8 cellular contexts compared by ENCODE assay signal in the genomic region with DNA sequence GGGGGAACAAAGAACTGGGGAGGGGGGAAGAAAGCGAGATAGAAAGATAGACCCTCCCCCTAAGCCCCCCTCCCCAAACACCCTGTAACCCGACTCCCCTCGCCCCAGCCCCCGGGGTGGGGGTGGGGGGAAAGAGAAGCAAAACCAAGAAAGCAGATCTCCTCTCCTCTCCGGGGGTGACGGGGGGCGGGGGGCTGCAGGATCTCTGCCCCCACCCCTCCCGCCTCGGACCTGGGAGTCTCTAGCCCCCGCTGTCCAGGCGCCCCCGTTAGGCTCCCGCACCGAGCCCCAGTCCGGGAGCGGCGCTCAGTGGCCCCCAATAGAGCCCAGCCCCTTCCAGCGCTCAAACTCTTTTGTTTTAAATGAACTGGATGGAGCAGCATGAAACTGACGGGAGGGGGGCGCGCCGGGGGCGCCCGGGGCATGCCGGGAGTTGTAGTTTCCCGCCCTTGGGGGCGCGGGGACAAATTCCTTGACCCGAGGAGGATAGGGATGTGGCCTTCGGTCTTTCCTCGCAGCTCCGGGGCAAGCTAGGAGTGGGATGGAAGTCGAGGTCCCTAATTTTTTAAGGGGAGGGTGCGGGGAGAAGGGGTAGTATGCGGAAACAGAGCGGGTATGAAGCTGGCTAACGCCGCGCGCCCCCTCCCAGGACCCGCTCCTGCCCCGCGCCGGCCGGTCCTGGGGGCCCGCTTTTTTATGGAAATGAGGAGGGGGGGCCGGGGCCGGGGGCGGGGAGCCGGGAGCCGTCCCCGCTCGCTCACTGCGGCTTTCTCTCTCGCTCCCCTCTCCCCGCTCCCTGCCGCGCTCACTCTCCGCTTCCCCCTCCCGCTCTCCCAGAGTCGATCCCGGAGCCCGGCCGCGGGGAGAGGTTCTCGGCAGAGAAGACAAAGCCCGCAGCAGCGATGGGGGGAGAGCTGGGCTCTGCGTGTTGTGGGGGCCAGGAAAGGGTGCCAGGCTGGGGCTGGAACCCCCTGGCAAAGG.
DNase-seq lines count a peak whose midpoint lies in the region; ATAC-seq and TF ChIP-seq lines count a peak whose summit lies in the region.

A gene with protein sequence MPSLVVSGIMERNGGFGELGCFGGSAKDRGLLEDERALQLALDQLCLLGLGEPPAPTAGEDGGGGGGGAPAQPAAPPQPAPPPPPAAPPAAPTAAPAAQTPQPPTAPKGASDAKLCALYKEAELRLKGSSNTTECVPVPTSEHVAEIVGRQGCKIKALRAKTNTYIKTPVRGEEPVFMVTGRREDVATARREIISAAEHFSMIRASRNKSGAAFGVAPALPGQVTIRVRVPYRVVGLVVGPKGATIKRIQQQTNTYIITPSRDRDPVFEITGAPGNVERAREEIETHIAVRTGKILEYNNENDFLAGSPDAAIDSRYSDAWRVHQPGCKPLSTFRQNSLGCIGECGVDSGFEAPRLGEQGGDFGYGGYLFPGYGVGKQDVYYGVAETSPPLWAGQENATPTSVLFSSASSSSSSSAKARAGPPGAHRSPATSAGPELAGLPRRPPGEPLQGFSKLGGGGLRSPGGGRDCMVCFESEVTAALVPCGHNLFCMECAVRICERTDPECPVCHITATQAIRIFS (minus strand): TSS at position 355 of the 981 bp plus-strand sequence. CDS start 467 bp downstream, outside the sequence.

- H3K36me3 ChIP-seq in BLaER1 = peaks cover 3% of the 10 kb centered on the region

- H3K4me3 ChIP-seq in BLaER1 = peak within 1 kb of the TSS; percentile 88
- peak within 1 kb of the TSS; percentile 89 for H3K4me3 ChIP-seq in coronary artery

- POLR2A ChIA-PET in HEK293T (lab: Yijun Ruan, JAX) = interaction anchor here (1.0 to 3.6 kb wide), 7 partner anchors 16 to 147 kb away, joined by 3 to 15 read pairs (median 4); a partner anchor contains a TSS

- CTCF ChIA-PET in HEK293T (lab: Yijun Ruan, JAX) = interaction anchor here (0.6 to 1.3 kb wide), 2 partner anchors 45 to 57 kb away, joined by 3 to 4 read pairs; no protein-coding TSS in a partner anchor

- peaks cover 53% of the 10 kb centered on the region for H4K20me1 ChIP-seq in BLaER1

- peak within 1 kb of the TSS; percentile 87 for H3K27ac ChIP-seq in BLaER1
- H3K27ac ChIP-seq in coronary artery = peak within 1 kb of the TSS in 1 of 2 donors; percentile 58

- H3K4me2 ChIP-seq in BLaER1 = peak within 1 kb of the TSS; percentile 90

- TF ChIP-seq CTCF in coronary artery (IDR thresholded peaks at IDR 0.05) = no peak

- DNase-seq in HEK293T (ENCODE audit: extremely low spot score) (peak; percentile 88), NCI-H345 treated with DMSO at 0.1 percent for 48 hours (lab: John Stamatoyannopoulos, UW; ENCODE audit: unreplicated experiment) (peak; percentile 98), coronary artery (ENCODE audit: low spot score) (no peak), kidney glomerular epithelial cell (lab: John Stamatoyannopoulos, UW) (peak; percentile 65)
- peak; percentile 52 for DNase-seq in activated CD4-positive, CD25-positive, alpha-beta regulatory T cell treated with anti-CD3 and anti-CD28 coated beads, Interleukin-2, amount 50 U/mL, for 72 hours
- peak; percentile 75 for DNase-seq in stimulated activated CD4-positive, alpha-beta T cell treated with anti-CD3 and anti-CD28 coated beads, Interleukin-15, amount 100 ng/mL, for 24 hours

- ATAC-seq in HG02970 (IDR thresholded peaks at IDR 0.05; ENCODE audit: low FRiP score, unreplicated experiment) = no peak

- H3K4me1 ChIP-seq in BLaER1 = peaks cover 77% of the 10 kb centered on the region

- no peaks in the 10 kb centered on the region for H3K27me3 ChIP-seq in BLaER1

- no peaks in the 10 kb centered on the region for H3K9me3 ChIP-seq in BLaER1

- H3K9ac ChIP-seq in BLaER1 = peak within 1 kb of the TSS; percentile 91

TF ChIP-seq in HEK293T, 16 proteins besides CTCF, POLR2A, EP300 and RAD21:
- TF ChIP-seq TARDBP (IDR thresholded peaks at IDR 0.05) (no peak), SUZ12 (IDR thresholded peaks at IDR 0.05) (no peak), BHLHE40 (IDR thresholded peaks at IDR 0.05; ENCODE audit: borderline replicate concordance) (no peak), ELF4 (IDR thresholded peaks at IDR 0.05) (no peak), CTBP1 (IDR thresholded peaks at IDR 0.05; ENCODE audit: borderline replicate concordance) (no peak), ARNT (IDR thresholded peaks at IDR 0.05) (no peak)
